In the genomic region with DNA sequence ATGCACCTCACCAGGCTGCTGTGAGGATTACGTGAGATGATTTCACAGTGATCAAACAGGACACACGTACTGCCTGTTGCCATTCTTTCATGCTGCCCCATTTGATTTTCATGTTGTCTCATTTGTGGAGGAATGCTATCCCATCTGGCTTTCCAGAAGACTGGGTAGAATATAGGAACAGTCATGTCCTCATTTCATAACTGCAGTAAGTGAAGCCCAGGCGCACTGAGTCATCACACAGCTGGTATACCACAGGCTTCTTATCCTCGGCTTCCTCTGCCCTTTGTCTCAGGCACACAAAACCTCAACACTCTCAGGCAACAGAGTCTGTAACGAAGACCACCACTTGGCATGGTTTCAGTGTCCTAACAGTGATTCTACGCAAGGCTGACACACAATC, we compare ENCODE assay signal across 1 cellular context.
TF ChIP-seq lines count a peak whose summit lies in the region.

No MANE protein-coding gene starts in this region.

TF ChIP-seq in IMR-90, 13 proteins besides CTCF, POLR2A, EP300 and RAD21 (continued from another document):
- TF ChIP-seq, protein P1, sequence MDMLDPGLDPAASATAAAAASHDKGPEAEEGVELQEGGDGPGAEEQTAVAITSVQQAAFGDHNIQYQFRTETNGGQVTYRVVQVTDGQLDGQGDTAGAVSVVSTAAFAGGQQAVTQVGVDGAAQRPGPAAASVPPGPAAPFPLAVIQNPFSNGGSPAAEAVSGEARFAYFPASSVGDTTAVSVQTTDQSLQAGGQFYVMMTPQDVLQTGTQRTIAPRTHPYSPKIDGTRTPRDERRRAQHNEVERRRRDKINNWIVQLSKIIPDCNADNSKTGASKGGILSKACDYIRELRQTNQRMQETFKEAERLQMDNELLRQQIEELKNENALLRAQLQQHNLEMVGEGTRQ (IDR thresholded peaks at IDR 0.05; ENCODE audit: low read depth, low read length) = no peak
- TF ChIP-seq NFE2L2 (IDR thresholded peaks at IDR 0.05; ENCODE audit: low read depth, low read length) (peak; percentile 42; the same call in 1 of the 2 replicates), MAFK (IDR thresholded peaks at IDR 0.05; ENCODE audit: low read depth, low read length) (no peak), CEBPB (IDR thresholded peaks at IDR 0.05; ENCODE audit: low read depth, low read length) (peak; percentile 88), BHLHE40 (IDR thresholded peaks at IDR 0.05; ENCODE audit: low read depth, low read length) (peak; percentile 71), RCOR1 (IDR thresholded peaks at IDR 0.05; ENCODE audit: insufficient replicate concordance, low read length) (peak; percentile 78), MXI1 (IDR thresholded peaks at IDR 0.05; ENCODE audit: borderline replicate concordance, low read depth, low read length) (no peak), RFX5 (IDR thresholded peaks at IDR 0.05; ENCODE audit: low read depth, low read length) (no peak)
- TF ChIP-seq, protein P2, sequence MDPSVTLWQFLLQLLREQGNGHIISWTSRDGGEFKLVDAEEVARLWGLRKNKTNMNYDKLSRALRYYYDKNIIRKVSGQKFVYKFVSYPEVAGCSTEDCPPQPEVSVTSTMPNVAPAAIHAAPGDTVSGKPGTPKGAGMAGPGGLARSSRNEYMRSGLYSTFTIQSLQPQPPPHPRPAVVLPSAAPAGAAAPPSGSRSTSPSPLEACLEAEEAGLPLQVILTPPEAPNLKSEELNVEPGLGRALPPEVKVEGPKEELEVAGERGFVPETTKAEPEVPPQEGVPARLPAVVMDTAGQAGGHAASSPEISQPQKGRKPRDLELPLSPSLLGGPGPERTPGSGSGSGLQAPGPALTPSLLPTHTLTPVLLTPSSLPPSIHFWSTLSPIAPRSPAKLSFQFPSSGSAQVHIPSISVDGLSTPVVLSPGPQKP (IDR thresholded peaks at IDR 0.05; ENCODE audit: borderline replicate concordance, low read depth, low read length) = no peak
